In the genomic region with DNA sequence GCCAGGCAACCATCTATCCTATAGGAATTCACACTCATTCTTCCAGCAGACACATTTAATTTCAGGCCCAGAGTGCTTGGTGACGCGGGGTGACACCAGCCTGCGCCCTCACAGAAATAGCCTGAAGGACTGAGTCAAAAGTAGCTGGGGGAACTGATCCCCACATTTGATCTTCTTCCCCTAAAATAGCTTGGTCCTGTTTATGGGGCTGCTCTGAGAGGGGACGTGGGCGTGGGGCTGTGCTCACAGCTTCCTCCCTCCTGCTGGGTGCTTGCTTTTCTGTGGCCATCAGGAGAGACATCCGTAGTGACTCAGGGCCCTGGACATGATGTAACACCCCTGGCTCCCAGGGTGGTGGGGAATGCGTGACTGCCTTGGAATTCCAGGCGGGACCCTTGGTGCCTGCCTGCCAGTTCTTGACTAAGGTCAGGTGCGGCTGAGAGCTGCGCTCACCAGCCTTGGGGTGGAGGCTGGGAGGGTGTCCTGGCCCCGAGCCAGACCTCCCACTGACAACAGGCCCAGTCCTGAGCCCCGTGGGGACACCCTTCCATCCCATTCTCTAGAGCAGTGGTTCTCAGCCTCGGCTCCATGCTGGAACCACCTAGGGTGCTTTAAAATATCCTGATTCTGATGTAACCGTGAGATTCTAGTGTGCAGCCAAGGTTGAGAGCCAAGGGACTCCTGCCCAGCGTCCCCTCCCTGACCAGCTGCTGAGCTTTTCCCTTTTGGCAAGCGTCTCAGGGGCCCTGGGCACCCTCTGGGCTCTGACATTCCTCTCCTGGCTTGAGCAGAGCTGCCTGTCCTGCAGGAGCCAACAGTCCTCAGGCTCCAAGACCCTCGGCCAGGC, we compare ENCODE assay signal across 8 cellular contexts. TPM values are rescaled to one million over a fixed set of nuclear protein-coding genes. Genes with fewer than 3 reads are reported as not detected.
DNase-seq lines count a peak whose midpoint lies in the region; ATAC-seq and TF ChIP-seq lines count a peak whose summit lies in the region.

No MANE protein-coding gene starts in this region.

- no peaks in the 10 kb centered on the region for H3K27me3 ChIP-seq in thoracic aorta (replicated peaks; ENCODE audit: insufficient read depth)

- H3K4me1 ChIP-seq in thoracic aorta (ENCODE audit: control insufficient read depth in 1 of 2, low read depth in 2 of 2) = peaks cover 21 to 58% of the 10 kb centered on the region in 2 donors

- TF ChIP-seq CTCF in HFF-Myc (IDR thresholded peaks at IDR 0.05; ENCODE audit: low read depth, low read length, missing control alignments) (no peak), thoracic aorta (IDR thresholded peaks at IDR 0.05) (no peak)

- H3K27ac ChIP-seq in thoracic aorta = peak overlapping the region; percentile 85 to 87

- 0 out of 2 replicates have a peak overlapping the region, but pooled peaks have one; percentile 2 for H3K4me3 ChIP-seq in HFF-Myc (replicated peaks; ENCODE audit: low read depth, low read length)
- H3K4me3 ChIP-seq in thoracic aorta = peak overlapping the region; percentile 22

- ATAC-seq in thoracic aorta (ENCODE audit: insufficient number of reproducible peaks, low FRiP score, low read depth) = peak; percentile 83

- H3K9me3 ChIP-seq in thoracic aorta = no peaks in the 10 kb centered on the region

- DNase-seq in 8988T (peak; percentile 95), HFF-Myc (ENCODE audit: extremely low read depth, low read depth) (peak; percentile 85), amniotic stem cell (lab: John Stamatoyannopoulos, UW) (peak; percentile 93), iPS-NIHi11 (ENCODE audit: low spot score) (peak; percentile 74), thoracic aorta (ENCODE audit: low spot score) (peak; percentile 82), NCI-H2196 treated with DMSO at 0.1 percent for 48 hours (lab: John Stamatoyannopoulos, UW; ENCODE audit: unreplicated experiment) (no peak)
- no peak for DNase-seq in activated CD4-positive, alpha-beta T cell treated with anti-CD3 and anti-CD28 coated beads for 4 hours
- no peak for DNase-seq in stimulated activated CD4-positive, alpha-beta T cell treated with anti-CD3 and anti-CD28 coated beads, Interleukin-2, amount 100 ng/mL, for 24 hours

- no peaks in the 10 kb centered on the region for H3K36me3 ChIP-seq in thoracic aorta

RNA-seq across cellular contexts. Expression of a gene that starts 47.4 kb away (rescaled TPM):
- 100 to 1,000 TPM in 1 of 2 donors, 10 to 100 TPM in 1; 80.8 to 107 TPM for total RNA-seq in thoracic aorta

Comparison
In these comparisons a context has a peak if more than half of its experiments do, and no peak if none do; other contexts are left out.
1. DNase-seq: peak in 8988T (single experiment), HFF-Myc (single experiment), amniotic stem cell (single experiment), iPS-NIHi11 (single experiment) and thoracic aorta (single experiment); none in activated CD4-positive, alpha-beta T cell treated with anti-CD3 and anti-CD28 coated beads for 4 hours (0 of 2), stimulated activated CD4-positive, alpha-beta T cell treated with anti-CD3 and anti-CD28 coated beads, Interleukin-2, amount 100 ng/mL, for 24 hours (0 of 2) and NCI-H2196 treated with DMSO at 0.1 percent for 48 hours (single experiment).